In the genomic region with DNA sequence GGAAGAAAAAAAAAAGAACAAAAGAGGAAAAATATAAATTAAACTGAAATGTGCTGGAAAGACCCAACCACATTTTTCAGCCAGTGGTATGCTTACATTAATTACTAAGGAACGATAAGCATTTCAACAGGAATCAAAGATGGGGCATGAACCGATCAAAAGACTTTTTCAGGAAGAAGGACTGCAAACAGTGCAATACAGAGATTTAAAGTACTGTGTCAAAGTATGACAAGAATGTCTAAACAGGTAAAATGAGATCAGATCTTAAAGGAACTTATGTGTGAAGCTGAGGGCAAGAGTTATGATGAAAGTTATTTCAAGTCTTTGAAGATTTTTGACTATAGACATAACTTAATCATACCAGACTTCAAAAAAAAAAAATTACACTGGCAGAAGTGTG, we compare ENCODE assay signal across 31 cellular contexts.
"Had no signal": no experiment of that assay in that cellular context is flagged by ENCODE, and none has a peak within 500 bp of the region (broad histone marks: within the 10 kb centered on the region; RNA-seq: fewer than 3 reads in every experiment).

No MANE protein-coding gene starts in this region.

- H3K27me3 Mint-ChIP-seq: activated CD4-positive, alpha-beta memory T cell treated with anti-CD3 and anti-CD28 coated beads for 36 hours; activated naive CD4-positive, alpha-beta T cell treated with anti-CD3 and anti-CD28 coated beads, Interleukin-2, amount 10 ng/mL, durations not matched to agents 7 days and 5 days; activated T-cell treated with anti-CD3 and anti-CD28 coated beads, Interleukin-2, amount 50 U/mL, for 24 hours; effector memory CD8-positive, alpha-beta T cell; progenitor cell of endocrine pancreas; stimulated activated naive CD8-positive, alpha-beta T cell treated with anti-CD3 and anti-CD28 coated beads, Interleukin-15, Interleukin-2, amounts not matched to agents 100 ng/mL and 50 ng/mL, for 24 hours had no signal

- H3K36me3 Mint-ChIP-seq: activated CD4-positive, alpha-beta memory T cell treated with anti-CD3 and anti-CD28 coated beads for 36 hours; activated naive CD4-positive, alpha-beta T cell treated with anti-CD3 and anti-CD28 coated beads, Interleukin-2, amount 10 ng/mL, durations not matched to agents 7 days and 5 days; stimulated activated effector memory CD8-positive, alpha-beta T cell treated with anti-CD3 and anti-CD28 coated beads, Interleukin-12 subunit alpha, Interleukin-12 subunit beta, amount 100 ng/mL, for 72 hours had no signal

- H3K36me3 ChIP-seq: cardiac muscle cell, lower lobe of right lung, neutrophil, ovary, sigmoid colon, thoracic aorta, uterus had no signal

- H3K4me1 ChIP-seq: lower lobe of right lung, sigmoid colon, uterus had no signal

- ATAC-seq: activated CD4-positive, CD25-positive, alpha-beta regulatory T cell treated with anti-CD3 and anti-CD28 coated beads, Interleukin-2, amount 50 U/mL, for 24 hours; effector memory CD8-positive, alpha-beta T cell; esophagus mucosa; left lobe of liver; stimulated activated effector memory CD8-positive, alpha-beta T cell treated with anti-CD3 and anti-CD28 coated beads, Interleukin-12 subunit alpha, Interleukin-12 subunit beta, amount 100 ng/mL, for 72 hours had no signal

- FAIRE-seq: small intestine had no signal

- H3K9me3 Mint-ChIP-seq: activated T-cell treated with anti-CD3 and anti-CD28 coated beads, Interleukin-2, amount 50 U/mL, for 24 hours had no signal

- H3K4me1 Mint-ChIP-seq: activated naive CD4-positive, alpha-beta T cell treated with anti-CD3 and anti-CD28 coated beads, Interleukin-2, amount 10 ng/mL, durations not matched to agents 7 days and 5 days; nephron; stimulated activated effector memory CD8-positive, alpha-beta T cell treated with anti-CD3 and anti-CD28 coated beads, Interleukin-12 subunit alpha, Interleukin-12 subunit beta, amount 100 ng/mL, for 72 hours had no signal

- H3K27ac Mint-ChIP-seq: activated CD4-positive, alpha-beta memory T cell treated with anti-CD3 and anti-CD28 coated beads for 36 hours; activated naive CD4-positive, alpha-beta T cell treated with anti-CD3 and anti-CD28 coated beads, Interleukin-2, amount 10 ng/mL, durations not matched to agents 7 days and 5 days; activated T-cell treated with anti-CD3 and anti-CD28 coated beads, Interleukin-2, amount 50 U/mL, for 24 hours; effector memory CD8-positive, alpha-beta T cell; nephron; progenitor cell of endocrine pancreas; stimulated activated effector memory CD8-positive, alpha-beta T cell treated with anti-CD3 and anti-CD28 coated beads, Interleukin-12 subunit alpha, Interleukin-12 subunit beta, amount 100 ng/mL, for 72 hours; stimulated activated naive CD8-positive, alpha-beta T cell treated with anti-CD3 and anti-CD28 coated beads, Interleukin-15, Interleukin-2, amounts not matched to agents 100 ng/mL and 50 ng/mL, for 24 hours had no signal

- DNase-seq: activated CD4-positive, alpha-beta memory T cell treated with anti-CD3 and anti-CD28 coated beads for 36 hours; activated CD4-positive, alpha-beta T cell treated with anti-CD3 and anti-CD28 coated beads for 48 hours; activated CD8-positive, alpha-beta memory T cell treated with anti-CD3 and anti-CD28 coated beads, Interleukin-2, amount 50 U/mL, for 4 hours; activated gamma-delta T cell; activated naive CD4-positive, alpha-beta T cell treated with anti-CD3 and anti-CD28 coated beads, Interleukin-2, amount 10 ng/mL, durations not matched to agents 7 days and 5 days; activated T-cell treated with anti-CD3 and anti-CD28 coated beads, Interleukin-2, amount 50 U/mL, for 24 hours; amygdala; cerebellar nuclear complex; effector memory CD8-positive, alpha-beta T cell; foreskin fibroblast; head of caudate nucleus; hippocampal formation; lower lobe of right lung; ovary; retina; sigmoid colon; small intestine; stimulated activated CD4-positive, alpha-beta T cell treated with anti-CD3 and anti-CD28 coated beads, Interleukin-4, amount 100 ng/mL, for 24 hours; T-helper 2 cell; uterus had no signal

- H3K4me3 Mint-ChIP-seq: activated CD4-positive, alpha-beta memory T cell treated with anti-CD3 and anti-CD28 coated beads for 36 hours; activated naive CD4-positive, alpha-beta T cell treated with anti-CD3 and anti-CD28 coated beads, Interleukin-2, amount 10 ng/mL, durations not matched to agents 7 days and 5 days; activated T-cell treated with anti-CD3 and anti-CD28 coated beads, Interleukin-2, amount 50 U/mL, for 24 hours; effector memory CD8-positive, alpha-beta T cell; nephron; stimulated activated effector memory CD8-positive, alpha-beta T cell treated with anti-CD3 and anti-CD28 coated beads, Interleukin-12 subunit alpha, Interleukin-12 subunit beta, amount 100 ng/mL, for 72 hours; stimulated activated naive CD8-positive, alpha-beta T cell treated with anti-CD3 and anti-CD28 coated beads, Interleukin-15, Interleukin-2, amounts not matched to agents 100 ng/mL and 50 ng/mL, for 24 hours had no signal

- H3K9me3 ChIP-seq: lower lobe of right lung, neutrophil, ovary, thoracic aorta, uterus had no signal

- H3K4me3 ChIP-seq: cardiac muscle cell, coronary artery, lower lobe of right lung, ovary, sigmoid colon, thoracic aorta, uterus had no signal

- H3K27me3 ChIP-seq: cardiac muscle cell, neutrophil, sigmoid colon, uterus had no signal

- H3K27ac ChIP-seq: cardiac muscle cell, coronary artery, lower lobe of right lung, neutrophil, ovary, sigmoid colon, thoracic aorta, uterus had no signal
